26 cellular contexts compared by ENCODE assay signal in genomic region chr1:222546091-222546490, GRCh38. TPM values are rescaled to one million over a fixed set of nuclear protein-coding genes. Genes with fewer than 3 reads are reported as not detected.
DNase-seq lines count a peak whose midpoint lies in the region; ATAC-seq, FAIRE-seq and TF ChIP-seq lines count a peak whose summit lies in the region.
"Had no signal": no experiment of that assay in that cellular context is flagged by ENCODE, and none has a peak within 500 bp of the region (broad histone marks: within the 10 kb centered on the region; RNA-seq: fewer than 3 reads in every experiment).

No MANE protein-coding gene starts in this region.

- H3K4me2 ChIP-seq in HepG2 (ENCODE audit: low read depth, low read length) (peak overlapping the region; percentile 77; the same call in 1 of the 2 replicates), mesenchymal stem cell (ENCODE audit: low read length, poor library complexity, severe bottlenecking) (no peak overlapping the region)

- no peak overlapping the region for H4K91ac ChIP-seq in mesenchymal stem cell (ENCODE audit: low read length)

- no peak overlapping the region for H2BK5ac ChIP-seq in mesenchymal stem cell (ENCODE audit: low read depth, low read length, poor library complexity, severe bottlenecking)

- H2BK12ac ChIP-seq in mesenchymal stem cell (ENCODE audit: low read length in 2 of 2), result no peak overlapping the region

- H2BK120ac ChIP-seq in mesenchymal stem cell (ENCODE audit: low read depth, low read length), result no peak overlapping the region

- peak overlapping the region; percentile 42 for H2AFZ ChIP-seq in HepG2 (ENCODE audit: low read length)
- H2AFZ ChIP-seq in mesenchymal stem cell (ENCODE audit: low read depth, low read length), result no peak overlapping the region

- WGBS in HepG2 (ENCODE audit: low lambda C conversion rate), result 23% methylated on average over 7 of the region's 7 CpGs
- WGBS in right lobe of liver (ENCODE audit: insufficient coverage, low coverage, low lambda C conversion rate, missing lambda C conversion rate), result 51% methylated on average over 7 of the region's 7 CpGs
- 71% methylated on average over 6 of the region's 7 CpGs for WGBS in mesenchymal stem cell

- DNase-seq in HepG2 (ENCODE audit: low spot score) (peak; percentile 3), right lobe of liver (no peak), Panc1 (ENCODE audit: low read depth, low spot score) (no peak), mesenchymal stem cell (no peak), NCI-H526 treated with DMSO at 0.1 percent for 48 hours (lab: John Stamatoyannopoulos, UW) (no peak), islet precursor cell (no peak), activated gamma-delta T cell (lab: John Stamatoyannopoulos, UW) (no peak)
- DNase-seq: activated CD4-positive, alpha-beta T cell treated with anti-CD3 and anti-CD28 coated beads for 1 hour; activated CD8-positive, alpha-beta T cell treated with anti-CD3 and anti-CD28 coated beads for 36 hours; activated effector memory CD4-positive, alpha-beta T cell treated with Interleukin-2 at 50 U/mL for 16 hours; brain microvascular endothelial cell; glutamatergic neuron; H9; NCI-H1436 treated with DMSO at 0.1 percent for 48 hours; NCI-H2171; NCI-H774; Right ventricle myocardium superior; stimulated activated CD4-positive, alpha-beta T cell treated with anti-CD3 and anti-CD28 coated beads, Interleukin-12 subunit alpha, Interleukin-12 subunit beta, amount 100 ng/mL, for 4 hours; stimulated activated CD4-positive, alpha-beta T cell treated with anti-CD3 and anti-CD28 coated beads, Interleukin-4, amount 100 ng/mL, for 4 hours; stimulated activated naive CD4-positive, alpha-beta T cell; testis had no signal

- POLR2A ChIA-PET in HepG2 (lab: Yijun Ruan, JAX) (interaction anchor here (1.4 to 2.0 kb wide), 4 partner anchors 10 to 98 kb away, joined by 4 to 11 read pairs (median 6); no protein-coding TSS in a partner anchor), Panc1 (lab: Charles Lee) (interaction anchor here (0.7 kb wide), 1 partner anchor 1553 kb away, joined by 3 read pairs; no protein-coding TSS in a partner anchor)

- TF ChIP-seq CTCF in HepG2 (CRISPR knock-in tag; IDR thresholded peaks at IDR 0.05), result no peak
- no peak for TF ChIP-seq CTCF in right lobe of liver (IDR thresholded peaks at IDR 0.05)
- TF ChIP-seq CTCF in Panc1 (IDR thresholded peaks at IDR 0.05), result no peak

- TF ChIP-seq POLR2A in HepG2 (IDR thresholded peaks at IDR 0.05; ENCODE audit: insufficient read depth in 1 of 2, low read depth in 2 of 2, low read length in 2 of 2), result no peak
- no peak for TF ChIP-seq POLR2A in right lobe of liver (IDR thresholded peaks at IDR 0.05)

- H3K9me3 ChIP-seq in HepG2 (ENCODE audit: low read length) (no peaks in the 10 kb centered on the region), right lobe of liver (no peaks in the 10 kb centered on the region), Panc1 (ENCODE audit: control insufficient read depth, insufficient read depth, low read depth, low read length) (no peaks in the 10 kb centered on the region), mesenchymal stem cell (ENCODE audit: control insufficient read depth, low read length) (no peaks in the 10 kb centered on the region)
- H3K9me3 ChIP-seq: testis had no signal

- BruUV-seq in HepG2 (replicated peaks; lab: Mats Ljungman, UMichigan) (no TSS peak), Panc1 (replicated peaks; lab: Mats Ljungman, UMichigan) (no TSS peak)

- H4K8ac ChIP-seq in mesenchymal stem cell (ENCODE audit: low read length), result no peak overlapping the region

- H3K27me3 ChIP-seq in HepG2 (ENCODE audit: control insufficient read depth in 1 of 2, insufficient read depth in 2 of 2, low read length in 2 of 2), result no peaks in the 10 kb centered on the region
- H3K27me3 ChIP-seq in right lobe of liver, result no peaks in the 10 kb centered on the region
- no peaks in the 10 kb centered on the region for H3K27me3 ChIP-seq in Panc1 (ENCODE audit: control insufficient read depth, insufficient read depth, low read length)
- no peaks in the 10 kb centered on the region for H3K27me3 ChIP-seq in mesenchymal stem cell (ENCODE audit: control insufficient read depth in 1 of 2, insufficient read depth in 1 of 2, low read length in 2 of 2)
- H3K27me3 ChIP-seq: brain microvascular endothelial cell, testis had no signal

- intact Hi-C loops in HepG2 (cut with micrococcal nuclease; ENCODE audit: unreplicated experiment) (loop anchor here (5.0 kb wide), 1 partner anchor 71 kb away; the partner anchor contains the start of gene MIA3), right lobe of liver (cut with DNase I) (no loop called here), Panc1 (cut with micrococcal nuclease; ENCODE audit: unreplicated experiment) (no loop called here)

- H3K14ac ChIP-seq in mesenchymal stem cell (ENCODE audit: low read length in 2 of 2), result no peak overlapping the region

- H3K79me2 ChIP-seq in HepG2 (ENCODE audit: insufficient read depth, low read length), result no peaks in the 10 kb centered on the region

- H3K4me3 ChIP-seq in HepG2 (replicated peaks in 1 of 3; ENCODE audit: insufficient read depth in 1 of 3, low read depth in 2 of 3, low read length in 3 of 3), result no peak overlapping the region
- no peak overlapping the region for H3K4me3 ChIP-seq in right lobe of liver
- H3K4me3 ChIP-seq in Panc1 (ENCODE audit: low read depth in 2 of 2, low read length in 2 of 2), result peak overlapping the region; percentile 27 to 59; a peak in 3 of 4 replicates
- H3K4me3 ChIP-seq in mesenchymal stem cell (ENCODE audit: insufficient read depth in 1 of 2, low read depth in 1 of 2, low read length in 2 of 2), result peak overlapping the region in 1 of 2 experiments; percentile 14
- H3K4me3 ChIP-seq: GM12878, testis had no signal

- H2BK15ac ChIP-seq in mesenchymal stem cell (ENCODE audit: low read depth, poor library complexity, severe bottlenecking), result no peak overlapping the region

- no peak overlapping the region for H2AK5ac ChIP-seq in mesenchymal stem cell (ENCODE audit: low read length, severe bottlenecking)

- in situ Hi-C loops in HepG2 (cut with HindIII; ENCODE audit: extremely low pct_ligation_motif_present, low pct_unique_long_range_greater_than_20kb), result no loop called here
- in situ Hi-C loops in Panc1 (cut with HindIII; ENCODE audit: low pct_unique_long_range_greater_than_20kb, low sequenced_read_pairs), result no loop called here

- H3K79me1 ChIP-seq in mesenchymal stem cell (replicated peaks; ENCODE audit: low read length, poor library complexity, severe bottlenecking), result no peaks in the 10 kb centered on the region

- H3K27ac ChIP-seq in HepG2 (ENCODE audit: extremely low read length, insufficient read depth, low read length) (no peak overlapping the region), right lobe of liver (no peak overlapping the region), Panc1 (ENCODE audit: low read length) (peak overlapping the region; percentile 73), mesenchymal stem cell (ENCODE audit: low read length, poor library complexity, severe bottlenecking) (no peak overlapping the region)
- H3K27ac ChIP-seq: brain microvascular endothelial cell, C4-2B, HL-60, testis had no signal

- H4K20me1 ChIP-seq in HepG2 (ENCODE audit: insufficient read depth, low read length), result no peaks in the 10 kb centered on the region

- CTCF ChIA-PET in HepG2 (lab: Yijun Ruan, JAX; ENCODE audit: low intra/inter-chr PET ratio, low total read pairs), result no interaction called here
- CTCF ChIA-PET in Panc1 (lab: Charles Lee), result interaction anchor here (1.0 kb wide), 1 partner anchor 1112 kb away, joined by 4 read pairs; no protein-coding TSS in a partner anchor

- no peak for FAIRE-seq in HepG2 (lab: Jason Lieb, UNC)
- FAIRE-seq: GM12878 had no signal

- no peak overlapping the region for H3K9ac ChIP-seq in HepG2 (ENCODE audit: insufficient read depth, low read depth, low read length)
- H3K9ac ChIP-seq in mesenchymal stem cell (ENCODE audit: low read length), result peak overlapping the region; percentile 65

- no peak for TF ChIP-seq RAD21 in HepG2 (CRISPR knock-in tag; IDR thresholded peaks at IDR 0.05)

- no peak overlapping the region for H3K23ac ChIP-seq in mesenchymal stem cell (ENCODE audit: low read length in 2 of 2)

- H3K18ac ChIP-seq in mesenchymal stem cell (ENCODE audit: low read depth in 1 of 2, low read length in 2 of 2), result no peak overlapping the region

- no peak overlapping the region for H3K4ac ChIP-seq in mesenchymal stem cell (ENCODE audit: low read depth in 1 of 2, low read length in 2 of 2)

- H3K36me3 ChIP-seq in HepG2 (replicated peaks in 1 of 2; ENCODE audit: control insufficient read depth in 1 of 2, insufficient read depth in 2 of 2, low read length in 2 of 2), result no peaks in the 10 kb centered on the region
- no peaks in the 10 kb centered on the region for H3K36me3 ChIP-seq in right lobe of liver
- no peaks in the 10 kb centered on the region for H3K36me3 ChIP-seq in Panc1 (ENCODE audit: control insufficient read depth, insufficient read depth, low read length)
- no peaks in the 10 kb centered on the region for H3K36me3 ChIP-seq in mesenchymal stem cell (ENCODE audit: control insufficient read depth in 1 of 2, insufficient read depth in 2 of 2, low read depth in 1 of 2, low read length in 2 of 2)
- H3K36me3 ChIP-seq: brain microvascular endothelial cell had no signal

- TF ChIP-seq EP300 in HepG2 (IDR thresholded peaks at IDR 0.05; ENCODE audit: low read depth in 2 of 2, low read length in 2 of 2) (no peak), HepG2 (CRISPR knock-in tag; IDR thresholded peaks at IDR 0.05; ENCODE audit: borderline replicate concordance) (no peak)

- H3K4me1 ChIP-seq in HepG2 (ENCODE audit: insufficient read depth, low read length), result peaks cover 28% of the 10 kb centered on the region
- no peaks in the 10 kb centered on the region for H3K4me1 ChIP-seq in right lobe of liver
- H3K4me1 ChIP-seq in Panc1 (ENCODE audit: control insufficient read depth, insufficient read depth, low read length), result peaks cover 30% of the 10 kb centered on the region
- peaks cover 10% of the 10 kb centered on the region for H3K4me1 ChIP-seq in mesenchymal stem cell (ENCODE audit: control insufficient read depth, insufficient read depth, low read depth, low read length)
- H3K4me1 ChIP-seq: testis had no signal

- ATAC-seq in HepG2 (no peak), right lobe of liver (no peak), Panc1 (peak; percentile 24), GM18907 (IDR thresholded peaks at IDR 0.05; ENCODE audit: unreplicated experiment) (no peak)
- ATAC-seq: activated CD8-positive, alpha-beta T cell treated with anti-CD3 and anti-CD28 coated beads for 36 hours; GM12878 had no signal

RNA-seq across cellular contexts. Expression of gene HHIPL2, which starts 1.8 kb away (rescaled TPM):
- 0.07 and 0.53 TPM in 2 replicates for total RNA-seq in HepG2 (2016; rRNA removed; fragmentation: Illumina TruSeq; extraction: Trizol)
- total RNA-seq in HepG2 (2016; cell fraction: cytosol; rRNA removed; fragmentation: Illumina TruSeq; extraction: Trizol; ENCODE audit: low read depth), result not detected in 2 replicates
- total RNA-seq in HepG2 (2016; cell fraction: insoluble cytoplasmic fraction; rRNA removed; fragmentation: Illumina TruSeq; extraction: Trizol), result 0.30 TPM in 2 replicates
- 0.09 and 0.41 TPM in 2 replicates for total RNA-seq in HepG2 (2016; cell fraction: membrane; rRNA removed; fragmentation: Illumina TruSeq; extraction: Trizol)
- 0.50 and 2.3 TPM in 2 replicates for total RNA-seq in HepG2 (2016; cell fraction: nucleus; rRNA removed; fragmentation: Illumina TruSeq; extraction: Trizol)
- 0.46 and 1.3 TPM in 2 replicates for polyA plus RNA-seq in HepG2 (2011; rRNA removed)
- 0.13 and 0.37 TPM in 2 replicates for polyA plus RNA-seq in HepG2 (2011; cell fraction: cytosol; rRNA removed)
- polyA plus RNA-seq in HepG2 (2011; cell fraction: nucleus; rRNA removed), result 2.3 TPM in 2 replicates
- 1.3 and 1.8 TPM in 2 replicates for polyA plus RNA-seq in HepG2 (2012)
- not detected in 2 replicates for polyA plus RNA-seq in HepG2 (2016; cell fraction: cytosol; fragmentation: Illumina TruSeq; extraction: Trizol; ENCODE audit: low read depth)
- 0.14 and 0.30 TPM in 2 replicates for polyA plus RNA-seq in HepG2 (2016; cell fraction: insoluble cytoplasmic fraction; fragmentation: Illumina TruSeq; extraction: Trizol; ENCODE audit: low read depth)
- polyA plus RNA-seq in HepG2 (2016; cell fraction: membrane; fragmentation: Illumina TruSeq; extraction: Trizol; ENCODE audit: low read depth), result 0.17 TPM in 1 of 2 replicates, not detected in the other
- polyA plus RNA-seq in HepG2 (2016; cell fraction: nucleus; fragmentation: Illumina TruSeq; extraction: Trizol; ENCODE audit: insufficient read depth, low read depth), result 1.8 and 2.9 TPM in 2 replicates
- polyA minus RNA-seq in HepG2 (2011; rRNA and poly(A)+ RNA removed; ENCODE audit: low replicate concordance), result 0.06 and 0.23 TPM in 2 replicates
- polyA minus RNA-seq in HepG2 (2011; cell fraction: cytosol; rRNA and poly(A)+ RNA removed), result not detected in 2 replicates
- 0.12 and 0.64 TPM in 2 replicates for polyA minus RNA-seq in HepG2 (2011; cell fraction: nucleus; rRNA and poly(A)+ RNA removed)
- 1 to 10 TPM in 1 of 6 experiments, not detected in 5; 1.6 TPM for total RNA-seq in right lobe of liver
- total RNA-seq in Panc1 (2021; ENCODE audit: unreplicated experiment), result 14.7 TPM
- 18.3 TPM for polyA plus RNA-seq in Panc1 (2012; ENCODE audit: insufficient read length)
- polyA plus RNA-seq in mesenchymal stem cell (2013, experiment 1 of 2), result 0.04 TPM
- 0.05 TPM for polyA plus RNA-seq in mesenchymal stem cell (2013, experiment 2 of 2)
- total RNA-seq: activated CD8-positive, alpha-beta T cell treated with anti-CD3 and anti-CD28 coated beads for 36 hours; lung microvascular endothelial cell; Right ventricle myocardium superior had no signal

RNA-seq across cellular contexts. Expression of gene TAF1A, which starts 43.6 kb away (rescaled TPM):
- total RNA-seq in HepG2 (2016; rRNA removed; fragmentation: Illumina TruSeq; extraction: Trizol) (10.7 and 15.9 TPM in 2 replicates), right lobe of liver (1 to 10 TPM; 2.1 to 7.5 (median 2.5) TPM), Panc1 (2021; ENCODE audit: unreplicated experiment) (11.6 TPM)
- total RNA-seq in HepG2 (2016; cell fraction: cytosol; rRNA removed; fragmentation: Illumina TruSeq; extraction: Trizol; ENCODE audit: low read depth), result 3.6 and 4.1 TPM in 2 replicates
- 13.3 and 16.3 TPM in 2 replicates for total RNA-seq in HepG2 (2016; cell fraction: insoluble cytoplasmic fraction; rRNA removed; fragmentation: Illumina TruSeq; extraction: Trizol)
- total RNA-seq in HepG2 (2016; cell fraction: membrane; rRNA removed; fragmentation: Illumina TruSeq; extraction: Trizol), result 3.8 TPM in 2 replicates
- total RNA-seq in HepG2 (2016; cell fraction: nucleus; rRNA removed; fragmentation: Illumina TruSeq; extraction: Trizol), result 12.9 and 14.5 TPM in 2 replicates
- polyA plus RNA-seq in HepG2 (2011; rRNA removed), result 3.0 and 3.3 TPM in 2 replicates
- polyA plus RNA-seq in HepG2 (2011; cell fraction: cytosol; rRNA removed), result 1.1 and 2.3 TPM in 2 replicates
- polyA plus RNA-seq in HepG2 (2011; cell fraction: nucleus; rRNA removed), result 8.5 and 9.7 TPM in 2 replicates
- polyA plus RNA-seq in HepG2 (2012), result 5.5 and 5.7 TPM in 2 replicates
- 0.27 and 0.28 TPM in 2 replicates for polyA plus RNA-seq in HepG2 (2016; cell fraction: cytosol; fragmentation: Illumina TruSeq; extraction: Trizol; ENCODE audit: low read depth)
- 10.8 and 11.2 TPM in 2 replicates for polyA plus RNA-seq in HepG2 (2016; cell fraction: insoluble cytoplasmic fraction; fragmentation: Illumina TruSeq; extraction: Trizol; ENCODE audit: low read depth)
- polyA plus RNA-seq in HepG2 (2016; cell fraction: membrane; fragmentation: Illumina TruSeq; extraction: Trizol; ENCODE audit: low read depth), result 0.96 and 1.3 TPM in 2 replicates
- polyA plus RNA-seq in HepG2 (2016; cell fraction: nucleus; fragmentation: Illumina TruSeq; extraction: Trizol; ENCODE audit: insufficient read depth, low read depth), result 9.7 and 12.6 TPM in 2 replicates
- polyA minus RNA-seq in HepG2 (2011; rRNA and poly(A)+ RNA removed; ENCODE audit: low replicate concordance), result 1.6 and 1.8 TPM in 2 replicates
- 1.3 and 2.9 TPM in 2 replicates for polyA minus RNA-seq in HepG2 (2011; cell fraction: cytosol; rRNA and poly(A)+ RNA removed)
- 22.5 and 27.8 TPM in 2 replicates for polyA minus RNA-seq in HepG2 (2011; cell fraction: nucleus; rRNA and poly(A)+ RNA removed)
- polyA plus RNA-seq in Panc1 (2012; ENCODE audit: insufficient read length), result 2.9 TPM
- polyA plus RNA-seq in mesenchymal stem cell (2013, experiment 1 of 2), result 2.9 TPM
- polyA plus RNA-seq in mesenchymal stem cell (2013, experiment 2 of 2), result 3.6 TPM

Comparison
In these comparisons a context has a peak if more than half of its experiments do, and no peak if none do; other contexts are left out.
1. H3K4me3 ChIP-seq: peak in Panc1 (2 of 2); none in HepG2 (0 of 3) and right lobe of liver (0 of 3).